ENCODE assay signal across 12 cellular contexts in genomic region chr2:68387408-68388350, GRCh38. TPM values are rescaled to one million over a fixed set of nuclear protein-coding genes. Genes with fewer than 3 reads are reported as not detected.
DNase-seq lines count a peak whose midpoint lies in the region; ATAC-seq, FAIRE-seq and TF ChIP-seq lines count a peak whose summit lies in the region.
"Had no signal": no experiment of that assay in that cellular context is flagged by ENCODE, and none has a peak within 500 bp of the region (broad histone marks: within the 10 kb centered on the region; RNA-seq: fewer than 3 reads in every experiment).

No MANE protein-coding gene starts in this region.

- peak; percentile 21 for DNase-seq in activated CD4-positive, alpha-beta T cell treated with anti-CD3 and anti-CD28 coated beads for 36 hours
- DNase-seq in activated CD4-positive, alpha-beta T cell treated with anti-CD3 and anti-CD28 coated beads, Interleukin-2, amount 50 U/mL, for 1 hour, result no peak
- DNase-seq in SKM-1 (lab: John Stamatoyannopoulos, UW; ENCODE audit: unreplicated experiment) (peak; percentile 73), AG20443 (ENCODE audit: low spot score) (no peak), H54 (ENCODE audit: insufficient read length, low spot score) (no peak), esophagus squamous epithelium (lab: John Stamatoyannopoulos, UW) (no peak)
- DNase-seq: NCI-H187 treated with DMSO at 0.1 percent for 48 hours had no signal

- H3K4me1 ChIP-seq in esophagus squamous epithelium, result peaks cover 4 to 45% (median 15%) of the 10 kb centered on the region in 3 donors
- H3K4me1 ChIP-seq: A549 had no signal

- TF ChIP-seq POLR2A in H54 (IDR thresholded peaks at IDR 0.05; ENCODE audit: low read depth, low read length), result no peak
- TF ChIP-seq POLR2A in esophagus squamous epithelium (IDR thresholded peaks at IDR 0.05), result no peak

- POLR2A ChIA-PET in activated CD4-positive, alpha-beta T cell treated with anti-CD3 and anti-CD28 coated beads for 36 hours (lab: Charles Lee), result interaction anchor here (0.7 kb wide), 1 partner anchor 210 kb away, joined by 4 read pairs; no protein-coding TSS in a partner anchor

- H3K27me3 ChIP-seq in esophagus squamous epithelium, result no peaks in the 10 kb centered on the region
- H3K27me3 ChIP-seq: cardiac muscle cell had no signal

- peak overlapping the region in 1 of 4 donors; percentile 3 for H3K27ac ChIP-seq in esophagus squamous epithelium
- H3K27ac ChIP-seq: A549, cardiac muscle cell had no signal

- FAIRE-seq in H54 (lab: Jason Lieb, UNC), result no peak
- FAIRE-seq: A549 had no signal

- H3K36me3 ChIP-seq in esophagus squamous epithelium, result no peaks in the 10 kb centered on the region
- H3K36me3 ChIP-seq: cardiac muscle cell had no signal

- peak overlapping the region; percentile 72 for H3K27ac Mint-ChIP-seq in activated CD4-positive, alpha-beta T cell treated with anti-CD3 and anti-CD28 coated beads for 36 hours
- H3K27ac Mint-ChIP-seq in stimulated activated memory B cell treated with anti-CD40 and anti-IgM and Interleukin-4, amounts not matched to agents 10 μg/mL and 1 μg/mL and 100 μg/mL, for 72 hours, result peak overlapping the region; percentile 58

- peak; percentile 69 for ATAC-seq in activated CD4-positive, alpha-beta T cell treated with anti-CD3 and anti-CD28 coated beads for 36 hours
- peak; percentile 36 for ATAC-seq in HG03025 (IDR thresholded peaks at IDR 0.05; ENCODE audit: low FRiP score, unreplicated experiment)
- ATAC-seq in stimulated activated memory B cell treated with anti-CD40 and anti-IgM and Interleukin-4, amounts not matched to agents 10 μg/mL and 1 μg/mL and 100 μg/mL, for 72 hours, result peak; percentile 83

- peaks cover 4% of the 10 kb centered on the region for H3K27me3 Mint-ChIP-seq in activated CD4-positive, alpha-beta T cell treated with anti-CD3 and anti-CD28 coated beads for 36 hours
- H3K27me3 Mint-ChIP-seq in stimulated activated memory B cell treated with anti-CD40 and anti-IgM and Interleukin-4, amounts not matched to agents 10 μg/mL and 1 μg/mL and 100 μg/mL, for 72 hours, result no peaks in the 10 kb centered on the region

- no peaks in the 10 kb centered on the region for H3K9me3 Mint-ChIP-seq in activated CD4-positive, alpha-beta T cell treated with anti-CD3 and anti-CD28 coated beads for 36 hours (ENCODE audit: low read depth)
- H3K9me3 Mint-ChIP-seq in stimulated activated memory B cell treated with anti-CD40 and anti-IgM and Interleukin-4, amounts not matched to agents 10 μg/mL and 1 μg/mL and 100 μg/mL, for 72 hours, result no peaks in the 10 kb centered on the region

- intact Hi-C loops in activated CD4-positive, alpha-beta T cell treated with anti-CD3 and anti-CD28 coated beads for 36 hours (cut with DNase I, micrococcal nuclease), result loop anchor here (1.0 to 2.0 kb wide), 3 partner anchors 35 to 54 kb away; no protein-coding TSS in a partner anchor
- intact Hi-C loops in esophagus squamous epithelium (cut with DNase I), result no loop called here

- H3K4me3 Mint-ChIP-seq in activated CD4-positive, alpha-beta T cell treated with anti-CD3 and anti-CD28 coated beads for 36 hours, result peak overlapping the region; percentile 13
- H3K4me3 Mint-ChIP-seq in stimulated activated memory B cell treated with anti-CD40 and anti-IgM and Interleukin-4, amounts not matched to agents 10 μg/mL and 1 μg/mL and 100 μg/mL, for 72 hours, result peak overlapping the region; percentile 51

- H3K36me3 Mint-ChIP-seq in activated CD4-positive, alpha-beta T cell treated with anti-CD3 and anti-CD28 coated beads for 36 hours (ENCODE audit: low read depth), result no peaks in the 10 kb centered on the region
- H3K36me3 Mint-ChIP-seq in stimulated activated memory B cell treated with anti-CD40 and anti-IgM and Interleukin-4, amounts not matched to agents 10 μg/mL and 1 μg/mL and 100 μg/mL, for 72 hours, result peaks cover 58% of the 10 kb centered on the region

- no peaks in the 10 kb centered on the region for H3K9me3 ChIP-seq in esophagus squamous epithelium
- H3K9me3 ChIP-seq: A549 had no signal

- 41 to 44% methylated on average over 5 of the region's 5 CpGs for WGBS in esophagus squamous epithelium, 2 donors

- H3K4me1 Mint-ChIP-seq in activated CD4-positive, alpha-beta T cell treated with anti-CD3 and anti-CD28 coated beads for 36 hours, result peaks cover 35% of the 10 kb centered on the region
- peaks cover 89% of the 10 kb centered on the region for H3K4me1 Mint-ChIP-seq in stimulated activated memory B cell treated with anti-CD40 and anti-IgM and Interleukin-4, amounts not matched to agents 10 μg/mL and 1 μg/mL and 100 μg/mL, for 72 hours

- TF ChIP-seq CTCF in esophagus squamous epithelium (IDR thresholded peaks at IDR 0.05), result no peak

- H3K4me3 ChIP-seq in esophagus squamous epithelium, result no peak overlapping the region
- H3K4me3 ChIP-seq: A549, cardiac muscle cell had no signal

- CTCF ChIA-PET in activated CD4-positive, alpha-beta T cell treated with anti-CD3 and anti-CD28 coated beads for 36 hours (lab: Charles Lee), result interaction anchor here (0.6 to 2.2 kb wide), 10 partner anchors 8 to 329 kb away, joined by 3 to 9 read pairs (median 3); partner anchors contain the start of gene APLF

RNA-seq across cellular contexts. Expression of gene PLEK, which starts 22.6 kb away (rescaled TPM):
- under 1 TPM; 0.60 to 0.89 TPM for total RNA-seq in activated CD4-positive, alpha-beta T cell treated with anti-CD3 and anti-CD28 coated beads for 36 hours
- 1 to 10 TPM in 3 of 4 donors, under 1 TPM in 1; 0.34 to 8.2 (median 3.4) TPM for total RNA-seq in esophagus squamous epithelium
- total RNA-seq: cardiac muscle cell, myocyte had no signal

Comparison
In these comparisons a context has a peak if more than half of its experiments do, and no peak if none do; other contexts are left out.
1. DNase-seq: peak in activated CD4-positive, alpha-beta T cell treated with anti-CD3 and anti-CD28 coated beads for 36 hours (single experiment) and SKM-1 (single experiment); none in activated CD4-positive, alpha-beta T cell treated with anti-CD3 and anti-CD28 coated beads, Interleukin-2, amount 50 U/mL, for 1 hour (single experiment), AG20443 (single experiment), H54 (single experiment) and esophagus squamous epithelium (single experiment).
2. Peak in every context shown above with its lines, with median percentiles within 50 percentile points of each other: ATAC-seq.